Comparison of ENCODE assay signal across 8 cellular contexts in genomic region chr22:41565403-41566054, GRCh38. TPM values are rescaled to one million over a fixed set of nuclear protein-coding genes. Genes with fewer than 3 reads are reported as not detected.
DNase-seq lines count a peak whose midpoint lies in the region; ATAC-seq and TF ChIP-seq lines count a peak whose summit lies in the region.

No MANE protein-coding gene starts in this region.

- no peak overlapping the region for H2AFZ ChIP-seq in neuronal stem cell (ENCODE audit: low read length)

- H3K23ac ChIP-seq in neuronal stem cell (ENCODE audit: low read depth, low read length, poor library complexity) = no peak overlapping the region

- no peak overlapping the region for H3K14ac ChIP-seq in neuronal stem cell (ENCODE audit: low read length)

- intact Hi-C loops in uterus (cut with DNase I; ENCODE audit: low total_unique reads) = no loop called here

- no CpG with 5 or more reads among the region's 8 CpGs for WGBS in neuronal stem cell (ENCODE audit: extremely low coverage in 2 of 2, insufficient read length in 2 of 2, insufficient replicate concordance in 1 of 2), 2 donors

- H2BK5ac ChIP-seq in neuronal stem cell (ENCODE audit: low read length) = no peak overlapping the region

- H3K79me1 ChIP-seq in neuronal stem cell (ENCODE audit: low read depth, low read length) = no peaks in the 10 kb centered on the region

- peaks cover 13% of the 10 kb centered on the region for H3K36me3 ChIP-seq in right atrium auricular region
- no peaks in the 10 kb centered on the region for H3K36me3 ChIP-seq in uterus
- H3K36me3 ChIP-seq in neuronal stem cell (replicated peaks in 1 of 2; ENCODE audit: control insufficient read depth in 2 of 2, insufficient read depth in 2 of 2, low read length in 2 of 2) = no peaks in the 10 kb centered on the region

- H3K9ac ChIP-seq in neuronal stem cell (ENCODE audit: low read depth, low read length, poor library complexity) = no peak overlapping the region

- no peaks in the 10 kb centered on the region for H3K27me3 ChIP-seq in right atrium auricular region
- H3K27me3 ChIP-seq in uterus = no peaks in the 10 kb centered on the region
- peaks cover 0 to 6% (median 0%) of the 10 kb centered on the region in 3 experiments for H3K27me3 ChIP-seq in neuronal stem cell (ENCODE audit: control insufficient read depth in 3 of 3, insufficient read depth in 3 of 3, low read depth in 1 of 3, low read length in 3 of 3)

- TF ChIP-seq CTCF in AG10803 (conservative IDR thresholded peaks at IDR 0.05; ENCODE audit: low read length) (no peak), right atrium auricular region (IDR thresholded peaks at IDR 0.05) (no peak), uterus (IDR thresholded peaks at IDR 0.05) (no peak)

- H3K18ac ChIP-seq in neuronal stem cell (ENCODE audit: low read length) = no peak overlapping the region

- no peak overlapping the region for H3K4ac ChIP-seq in neuronal stem cell (ENCODE audit: low read length)

- H3K4me1 ChIP-seq in right atrium auricular region (peaks cover 0 to 51% of the 10 kb centered on the region in 2 donors), uterus (peaks cover 0 to 16% of the 10 kb centered on the region in 2 donors), neuronal stem cell (ENCODE audit: control insufficient read depth in 2 of 2, insufficient read depth in 1 of 2, low read depth in 1 of 2, low read length in 2 of 2) (peaks cover 15 to 40% of the 10 kb centered on the region in 2 donors)

- no peak for TF ChIP-seq POLR2A in uterus (IDR thresholded peaks at IDR 0.05)

- no peak for ATAC-seq in HG02884 (IDR thresholded peaks at IDR 0.05; ENCODE audit: unreplicated experiment)
- no peak for ATAC-seq in GM18519 (IDR thresholded peaks at IDR 0.05; ENCODE audit: low FRiP score, unreplicated experiment)

- H3K27ac ChIP-seq in right atrium auricular region (peak overlapping the region; percentile 92 to 95), uterus (peak overlapping the region; percentile 96 to 99), neuronal stem cell (replicated peaks; ENCODE audit: low read length) (no peak overlapping the region)

- DNase-seq in AG10803 (ENCODE audit: low read depth) (peak; percentile 70), HS-27A (ENCODE audit: low read depth) (peak; percentile 71), right atrium auricular region (ENCODE audit: low spot score) (no peak), uterus (peak; percentile 72 to 83), neuronal stem cell (ENCODE audit: low spot score) (no peak)
- peak; percentile 39 to 55 for DNase-seq in activated T-cell treated with anti-CD3 and anti-CD28 coated beads, Interleukin-2, amount 50 U/mL, for 48 hours

- H3K4me2 ChIP-seq in neuronal stem cell (ENCODE audit: insufficient read depth, low read length, poor library complexity, severe bottlenecking) = no peak overlapping the region

- H3K9me3 ChIP-seq in right atrium auricular region (no peaks in the 10 kb centered on the region), uterus (no peaks in the 10 kb centered on the region), neuronal stem cell (replicated peaks in 1 of 2; ENCODE audit: control insufficient read depth in 2 of 2, insufficient read depth in 1 of 2, low read depth in 1 of 2, low read length in 2 of 2) (no peaks in the 10 kb centered on the region)

- no peak overlapping the region for H2BK120ac ChIP-seq in neuronal stem cell (ENCODE audit: low read depth, low read length)

- H3K4me3 ChIP-seq in AG10803 (ENCODE audit: low read length) = no peak overlapping the region
- no peak overlapping the region for H3K4me3 ChIP-seq in right atrium auricular region
- H3K4me3 ChIP-seq in uterus = no peak overlapping the region
- no peak overlapping the region for H3K4me3 ChIP-seq in neuronal stem cell (ENCODE audit: low read length in 2 of 2)

- H2BK15ac ChIP-seq in neuronal stem cell (ENCODE audit: low read length) = no peak overlapping the region

- H2AK5ac ChIP-seq in neuronal stem cell (ENCODE audit: low read depth, low read length) = no peak overlapping the region

- no peak overlapping the region for H4K8ac ChIP-seq in neuronal stem cell (ENCODE audit: low read depth, low read length)

- no peak overlapping the region for H4K91ac ChIP-seq in neuronal stem cell (ENCODE audit: low read depth, low read length, poor library complexity)

- H2BK12ac ChIP-seq in neuronal stem cell (ENCODE audit: low read length) = no peak overlapping the region

RNA-seq across cellular contexts. Expression of gene CSDC2, which starts 4.7 kb away (rescaled TPM):
- 100 to 1,000 TPM; 257 to 324 TPM for total RNA-seq in right atrium auricular region
- 10 to 100 TPM in 2 of 4 donors, 1 to 10 TPM in 2; 2.4 to 83.0 (median 19.6) TPM for total RNA-seq in uterus
- polyA plus RNA-seq in neuronal stem cell (2013, experiment 1 of 2) = 1.4 TPM
- polyA plus RNA-seq in neuronal stem cell (2013, experiment 2 of 2) = 1.4 TPM

RNA-seq across cellular contexts. Expression of gene POLR3H, which starts 21.3 kb away (rescaled TPM):
- 10 to 100 TPM; 11.4 to 12.0 TPM for total RNA-seq in right atrium auricular region
- 10 to 100 TPM in 2 of 4 donors, 1 to 10 TPM in 2; 3.2 to 41.9 (median 16.6) TPM for total RNA-seq in uterus
- 16.8 TPM for polyA plus RNA-seq in neuronal stem cell (2013, experiment 1 of 2)
- 16.3 TPM for polyA plus RNA-seq in neuronal stem cell (2013, experiment 2 of 2)

RNA-seq across cellular contexts. Expression of gene PMM1, which starts 24.1 kb away (rescaled TPM):
- 10 to 100 TPM; 17.3 TPM for total RNA-seq in right atrium auricular region
- total RNA-seq in uterus = 10 to 100 TPM; 21.0 to 76.5 (median 34.6) TPM
- 13.7 TPM for polyA plus RNA-seq in neuronal stem cell (2013, experiment 1 of 2)
- 12.6 TPM for polyA plus RNA-seq in neuronal stem cell (2013, experiment 2 of 2)

RNA-seq across cellular contexts. Expression of gene DESI1, which starts 55.3 kb away (rescaled TPM):
- 10 to 100 TPM; 62.3 to 65.8 TPM for total RNA-seq in right atrium auricular region
- total RNA-seq in uterus = 10 to 100 TPM in 2 of 4 donors, 1 to 10 TPM in 2; 6.4 to 34.2 (median 9.6) TPM
- polyA plus RNA-seq in neuronal stem cell (2013, experiment 1 of 2) = 23.6 TPM
- 24.6 TPM for polyA plus RNA-seq in neuronal stem cell (2013, experiment 2 of 2)

RNA-seq across cellular contexts. Expression of gene XRCC6, which starts 55.6 kb away (rescaled TPM):
- total RNA-seq in right atrium auricular region = 100 to 1,000 TPM; 161 to 174 TPM
- total RNA-seq in uterus = 100 to 1,000 TPM in 3 of 4 donors, 10 to 100 TPM in 1; 89.1 to 303 (median 157) TPM
- polyA plus RNA-seq in neuronal stem cell (2013, experiment 1 of 2) = 314 TPM
- polyA plus RNA-seq in neuronal stem cell (2013, experiment 2 of 2) = 306 TPM

Comparison
In these comparisons a context has a peak if more than half of its experiments do, and no peak if none do; other contexts are left out.
1. DNase-seq: peak in AG10803 (single experiment), HS-27A (single experiment), activated T-cell treated with anti-CD3 and anti-CD28 coated beads, Interleukin-2, amount 50 U/mL, for 48 hours (2 of 2) and uterus (2 of 2); none in right atrium auricular region (single experiment) and neuronal stem cell (single experiment).